ENCODE assay signal across 1 cellular context in the genomic region with DNA sequence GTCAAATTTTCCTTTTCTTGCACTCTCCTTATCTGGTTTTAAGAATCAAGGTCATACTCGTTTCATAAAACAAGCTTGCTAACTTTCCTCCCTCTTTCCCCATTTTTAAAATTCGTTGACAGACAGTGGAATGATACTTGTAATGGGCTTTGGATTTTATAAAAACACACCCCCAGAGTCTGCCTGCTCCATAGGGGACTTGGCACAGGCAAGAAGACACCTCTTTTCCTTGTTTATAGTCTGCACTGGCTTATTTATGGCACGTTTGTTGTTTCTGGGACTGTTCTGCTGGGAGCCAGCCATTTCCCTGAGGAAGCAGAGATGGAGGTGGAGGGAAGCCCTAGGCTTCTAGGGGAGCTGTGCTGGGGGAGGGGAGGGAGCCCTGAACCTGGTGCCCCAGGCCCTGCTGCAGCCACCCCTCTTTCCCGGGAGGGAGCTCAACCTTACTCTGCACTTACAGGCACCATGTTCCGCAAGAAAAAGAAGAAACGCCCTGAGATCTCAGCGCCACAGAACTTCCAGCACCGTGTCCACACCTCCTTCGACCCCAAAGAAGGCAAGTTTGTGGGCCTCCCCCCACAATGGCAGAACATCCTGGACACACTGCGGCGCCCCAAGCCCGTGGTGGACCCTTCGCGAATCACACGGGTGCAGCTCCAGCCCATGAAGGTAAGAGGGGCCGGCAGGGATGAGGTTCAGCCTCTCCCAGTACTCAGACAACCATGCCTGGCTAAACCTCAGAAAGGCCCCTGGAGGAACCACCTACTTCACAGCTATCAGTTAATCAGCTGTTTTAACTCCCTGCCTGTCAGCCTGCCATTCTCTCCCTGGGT.
TF ChIP-seq lines count a peak whose summit lies in the region.

No MANE protein-coding gene starts in this region.

TF ChIP-seq in IMR-90, 13 proteins besides CTCF, POLR2A, EP300 and RAD21:
- TF ChIP-seq BHLHE40 (IDR thresholded peaks at IDR 0.05; ENCODE audit: low read depth, low read length): no peak
- no peak for TF ChIP-seq MAFK (IDR thresholded peaks at IDR 0.05; ENCODE audit: low read depth, low read length)
- no peak for TF ChIP-seq SMC3 (IDR thresholded peaks at IDR 0.05; ENCODE audit: low read depth, low read length)
- TF ChIP-seq USF2 (IDR thresholded peaks at IDR 0.05; ENCODE audit: low read depth, low read length): no peak
- TF ChIP-seq CHD1 (IDR thresholded peaks at IDR 0.05; ENCODE audit: low read depth, low read length): no peak
- TF ChIP-seq ELK1 (IDR thresholded peaks at IDR 0.05; ENCODE audit: borderline replicate concordance, low read depth, low read length): no peak
- no peak for TF ChIP-seq NFE2L2 (IDR thresholded peaks at IDR 0.05; ENCODE audit: low read depth, low read length)
- no peak for TF ChIP-seq FOS (IDR thresholded peaks at IDR 0.05; ENCODE audit: low read depth, low read length)
- no peak for TF ChIP-seq CEBPB (IDR thresholded peaks at IDR 0.05; ENCODE audit: low read depth, low read length)
- TF ChIP-seq RFX5 (IDR thresholded peaks at IDR 0.05; ENCODE audit: low read depth, low read length): no peak
- TF ChIP-seq RCOR1 (IDR thresholded peaks at IDR 0.05; ENCODE audit: insufficient replicate concordance, low read length): no peak
- no peak for TF ChIP-seq MAZ (IDR thresholded peaks at IDR 0.05; ENCODE audit: borderline replicate concordance, low read depth, low read length)
- TF ChIP-seq MXI1 (IDR thresholded peaks at IDR 0.05; ENCODE audit: borderline replicate concordance, low read depth, low read length): no peak
TF ChIP-seq in IMR-90: peak in this region for 0.
